8 cellular contexts compared by ENCODE assay signal in the genomic region with DNA sequence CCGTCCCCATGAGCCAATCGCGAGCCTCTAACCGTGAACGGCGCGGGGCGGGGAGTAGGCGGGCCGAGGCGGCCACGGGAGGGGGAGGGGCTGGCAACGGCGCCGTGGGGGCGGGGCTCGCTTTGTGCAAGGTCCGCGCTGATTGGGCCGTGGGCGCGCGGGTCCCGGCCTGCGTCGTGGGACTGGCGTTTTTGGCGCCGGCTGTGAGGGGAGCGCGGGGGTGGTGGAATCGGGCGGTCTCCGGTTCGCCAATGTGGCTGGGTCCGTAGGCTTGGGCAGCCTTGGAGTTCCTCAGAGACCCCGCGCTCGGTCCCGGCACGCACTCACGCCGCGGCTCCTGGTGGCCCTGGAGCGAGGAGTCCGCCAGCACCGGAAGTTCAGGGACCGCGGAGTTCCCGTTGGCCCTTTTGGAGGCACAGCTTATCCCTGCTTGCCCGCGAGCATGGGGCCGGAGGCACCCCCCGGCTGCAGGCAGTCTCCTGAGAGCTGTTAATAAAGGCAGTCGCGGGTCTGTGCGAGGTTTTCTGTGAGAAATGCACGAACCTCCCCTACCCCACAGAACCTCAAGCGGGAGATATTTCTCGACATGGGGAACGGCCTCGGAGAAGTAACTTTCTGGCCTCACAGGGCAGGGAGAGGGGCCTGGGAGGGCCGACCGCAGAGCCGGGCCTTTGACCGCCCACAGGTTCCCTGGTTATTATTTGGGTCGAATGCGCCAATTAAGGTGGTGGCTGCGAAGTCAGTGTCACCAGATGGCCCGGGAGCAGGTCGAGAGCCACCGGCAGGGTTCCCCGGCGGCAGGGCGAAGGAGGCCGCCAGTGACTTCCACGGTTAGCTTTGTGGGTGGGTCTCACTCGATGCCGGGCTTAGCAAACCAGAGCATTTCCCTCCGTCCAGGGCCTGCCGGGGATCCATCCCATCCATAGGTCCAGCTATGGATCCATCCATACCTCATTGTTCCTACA. TPM values are rescaled to one million over a fixed set of nuclear protein-coding genes. Genes with fewer than 3 reads are reported as not detected.
DNase-seq lines count a peak whose midpoint lies in the region; ATAC-seq and TF ChIP-seq lines count a peak whose summit lies in the region.

No MANE protein-coding gene starts in this region.

- H3K4me1 ChIP-seq in HUES6 (ENCODE audit: control insufficient read depth, insufficient read depth, low read length) (no peaks in the 10 kb centered on the region), gastroesophageal sphincter (peaks cover 0 to 50% (median 24%) of the 10 kb centered on the region in 3 donors)

- peak overlapping the region; percentile 99 for H3K9ac ChIP-seq in HUES6 (ENCODE audit: low read length)

- H3K4me3 ChIP-seq in HUES6 (ENCODE audit: low read depth, low read length) (peak overlapping the region; percentile 90), gastroesophageal sphincter (peak overlapping the region; percentile 43 to 97)

- H3K27me3 ChIP-seq in HUES6 (ENCODE audit: control insufficient read depth, insufficient read depth, low read length): no peaks in the 10 kb centered on the region
- no peaks in the 10 kb centered on the region for H3K27me3 ChIP-seq in gastroesophageal sphincter

- 0% methylated on average over 7 of the region's 81 CpGs; no CpG with 5 or more reads in 1 of the 2 donors for WGBS in gastroesophageal sphincter (ENCODE audit: low coverage in 1 of 2), 2 donors

- H3K9me3 ChIP-seq in HUES6 (ENCODE audit: control insufficient read depth, insufficient read depth, low read depth, low read length) (no peaks in the 10 kb centered on the region), gastroesophageal sphincter (no peaks in the 10 kb centered on the region)

- no peak for TF ChIP-seq POLR2A in gastroesophageal sphincter (IDR thresholded peaks at IDR 0.05)

- DNase-seq in AML-193 (lab: John Stamatoyannopoulos, UW) (peak; percentile 52 to 68), RPMI8226 (peak; percentile 94), activated gamma-delta T cell treated with Interleukin-2 at 50 U/mL for 16 hours (peak; percentile 98), nucleus accumbens (lab: John Stamatoyannopoulos, UW) (peak in 55 of 56 donors; percentile 73 to 99 (median 96)), superior temporal gyrus (ENCODE audit: extremely low spot score) (peak; percentile 96)

- peak overlapping the region; percentile 95 for H3K27ac ChIP-seq in HUES6 (ENCODE audit: low read depth, low read length)
- peak overlapping the region; percentile 76 to 97 (median 96) for H3K27ac ChIP-seq in gastroesophageal sphincter

- H3K36me3 ChIP-seq in HUES6 (ENCODE audit: control insufficient read depth, insufficient read depth, low read length) (peaks cover 40% of the 10 kb centered on the region), gastroesophageal sphincter (peaks cover 10 to 31% of the 10 kb centered on the region in 2 donors)

- TF ChIP-seq CTCF in gastroesophageal sphincter (IDR thresholded peaks at IDR 0.05): peak in 1 of 4 experiments; percentile 28

- no peak for TF ChIP-seq EP300 in gastroesophageal sphincter (IDR thresholded peaks at IDR 0.05)

- ATAC-seq in GM19043 (IDR thresholded peaks at IDR 0.05; ENCODE audit: low read depth, unreplicated experiment) (peak; percentile 30), gastroesophageal sphincter (peak; percentile 68)

RNA-seq across cellular contexts. Expression of a gene that starts 0.6 kb away (rescaled TPM):
- total RNA-seq in gastroesophageal sphincter: 100 to 1,000 TPM; 106 to 163 (median 147) TPM

Comparison
In these comparisons a context has a peak if more than half of its experiments do, and no peak if none do; other contexts are left out.
1. Peak in every context shown above with its lines: DNase-seq, ATAC-seq, H3K4me3 ChIP-seq and H3K27ac ChIP-seq.